1 cellular context compared by ENCODE assay signal in genomic region chr14:56219666-56220413, GRCh38.
TF ChIP-seq lines count a peak whose summit lies in the region.

No MANE protein-coding gene starts in this region.

TF ChIP-seq in K562, 482 proteins besides CTCF, POLR2A, EP300 and RAD21 (continued from another document and continues in another):
- TF ChIP-seq ZNF395 (CRISPR knock-in tag; IDR thresholded peaks at IDR 0.05), result peak; percentile 54; the same call in 1 of the 2 replicates
- peak; percentile 80 for TF ChIP-seq SMARCC2 (IDR thresholded peaks at IDR 0.05; ENCODE audit: low read depth)
- no peak for TF ChIP-seq NR2F6 (CRISPR knock-in tag; IDR thresholded peaks at IDR 0.05)
- TF ChIP-seq, protein P1, sequence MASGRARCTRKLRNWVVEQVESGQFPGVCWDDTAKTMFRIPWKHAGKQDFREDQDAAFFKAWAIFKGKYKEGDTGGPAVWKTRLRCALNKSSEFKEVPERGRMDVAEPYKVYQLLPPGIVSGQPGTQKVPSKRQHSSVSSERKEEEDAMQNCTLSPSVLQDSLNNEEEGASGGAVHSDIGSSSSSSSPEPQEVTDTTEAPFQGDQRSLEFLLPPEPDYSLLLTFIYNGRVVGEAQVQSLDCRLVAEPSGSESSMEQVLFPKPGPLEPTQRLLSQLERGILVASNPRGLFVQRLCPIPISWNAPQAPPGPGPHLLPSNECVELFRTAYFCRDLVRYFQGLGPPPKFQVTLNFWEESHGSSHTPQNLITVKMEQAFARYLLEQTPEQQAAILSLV (tag; IDR thresholded peaks at IDR 0.05), result no peak
- TF ChIP-seq ZNF263 (CRISPR knock-in tag; IDR thresholded peaks at IDR 0.05; ENCODE audit: borderline replicate concordance), result no peak
- TF ChIP-seq NBN (IDR thresholded peaks at IDR 0.05; ENCODE audit: low read depth), result peak; percentile 49; the same call in 1 of the 2 replicates
- TF ChIP-seq, protein P2, sequence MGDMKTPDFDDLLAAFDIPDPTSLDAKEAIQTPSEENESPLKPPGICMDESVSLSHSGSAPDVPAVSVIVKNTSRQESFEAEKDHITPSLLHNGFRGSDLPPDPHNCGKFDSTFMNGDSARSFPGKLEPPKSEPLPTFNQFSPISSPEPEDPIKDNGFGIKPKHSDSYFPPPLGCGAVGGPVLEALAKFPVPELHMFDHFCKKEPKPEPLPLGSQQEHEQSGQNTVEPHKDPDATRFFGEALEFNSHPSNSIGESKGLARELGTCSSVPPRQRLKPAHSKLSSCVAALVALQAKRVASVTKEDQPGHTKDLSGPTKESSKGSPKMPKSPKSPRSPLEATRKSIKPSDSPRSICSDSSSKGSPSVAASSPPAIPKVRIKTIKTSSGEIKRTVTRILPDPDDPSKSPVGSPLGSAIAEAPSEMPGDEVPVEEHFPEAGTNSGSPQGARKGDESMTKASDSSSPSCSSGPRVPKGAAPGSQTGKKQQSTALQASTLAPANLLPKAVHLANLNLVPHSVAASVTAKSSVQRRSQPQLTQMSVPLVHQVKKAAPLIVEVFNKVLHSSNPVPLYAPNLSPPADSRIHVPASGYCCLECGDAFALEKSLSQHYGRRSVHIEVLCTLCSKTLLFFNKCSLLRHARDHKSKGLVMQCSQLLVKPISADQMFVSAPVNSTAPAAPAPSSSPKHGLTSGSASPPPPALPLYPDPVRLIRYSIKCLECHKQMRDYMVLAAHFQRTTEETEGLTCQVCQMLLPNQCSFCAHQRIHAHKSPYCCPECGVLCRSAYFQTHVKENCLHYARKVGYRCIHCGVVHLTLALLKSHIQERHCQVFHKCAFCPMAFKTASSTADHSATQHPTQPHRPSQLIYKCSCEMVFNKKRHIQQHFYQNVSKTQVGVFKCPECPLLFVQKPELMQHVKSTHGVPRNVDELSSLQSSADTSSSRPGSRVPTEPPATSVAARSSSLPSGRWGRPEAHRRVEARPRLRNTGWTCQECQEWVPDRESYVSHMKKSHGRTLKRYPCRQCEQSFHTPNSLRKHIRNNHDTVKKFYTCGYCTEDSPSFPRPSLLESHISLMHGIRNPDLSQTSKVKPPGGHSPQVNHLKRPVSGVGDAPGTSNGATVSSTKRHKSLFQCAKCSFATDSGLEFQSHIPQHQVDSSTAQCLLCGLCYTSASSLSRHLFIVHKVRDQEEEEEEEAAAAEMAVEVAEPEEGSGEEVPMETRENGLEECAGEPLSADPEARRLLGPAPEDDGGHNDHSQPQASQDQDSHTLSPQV (IDR thresholded peaks at IDR 0.05), result peak; percentile 71; the same call in 1 of the 2 replicates
- TF ChIP-seq, protein P3, sequence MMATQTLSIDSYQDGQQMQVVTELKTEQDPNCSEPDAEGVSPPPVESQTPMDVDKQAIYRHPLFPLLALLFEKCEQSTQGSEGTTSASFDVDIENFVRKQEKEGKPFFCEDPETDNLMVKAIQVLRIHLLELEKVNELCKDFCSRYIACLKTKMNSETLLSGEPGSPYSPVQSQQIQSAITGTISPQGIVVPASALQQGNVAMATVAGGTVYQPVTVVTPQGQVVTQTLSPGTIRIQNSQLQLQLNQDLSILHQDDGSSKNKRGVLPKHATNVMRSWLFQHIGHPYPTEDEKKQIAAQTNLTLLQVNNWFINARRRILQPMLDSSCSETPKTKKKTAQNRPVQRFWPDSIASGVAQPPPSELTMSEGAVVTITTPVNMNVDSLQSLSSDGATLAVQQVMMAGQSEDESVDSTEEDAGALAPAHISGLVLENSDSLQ (IDR thresholded peaks at IDR 0.05), result peak; percentile 84
- no peak for TF ChIP-seq ZKSCAN8 (CRISPR knock-in tag; IDR thresholded peaks at IDR 0.05)
- TF ChIP-seq ZEB2 (IDR thresholded peaks at IDR 0.05), result peak; percentile 92
- TF ChIP-seq, protein P4, sequence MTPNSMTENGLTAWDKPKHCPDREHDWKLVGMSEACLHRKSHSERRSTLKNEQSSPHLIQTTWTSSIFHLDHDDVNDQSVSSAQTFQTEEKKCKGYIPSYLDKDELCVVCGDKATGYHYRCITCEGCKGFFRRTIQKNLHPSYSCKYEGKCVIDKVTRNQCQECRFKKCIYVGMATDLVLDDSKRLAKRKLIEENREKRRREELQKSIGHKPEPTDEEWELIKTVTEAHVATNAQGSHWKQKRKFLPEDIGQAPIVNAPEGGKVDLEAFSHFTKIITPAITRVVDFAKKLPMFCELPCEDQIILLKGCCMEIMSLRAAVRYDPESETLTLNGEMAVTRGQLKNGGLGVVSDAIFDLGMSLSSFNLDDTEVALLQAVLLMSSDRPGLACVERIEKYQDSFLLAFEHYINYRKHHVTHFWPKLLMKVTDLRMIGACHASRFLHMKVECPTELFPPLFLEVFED (CRISPR knock-in tag; conservative IDR thresholded peaks at IDR 0.05), result no peak
- TF ChIP-seq, protein P5, sequence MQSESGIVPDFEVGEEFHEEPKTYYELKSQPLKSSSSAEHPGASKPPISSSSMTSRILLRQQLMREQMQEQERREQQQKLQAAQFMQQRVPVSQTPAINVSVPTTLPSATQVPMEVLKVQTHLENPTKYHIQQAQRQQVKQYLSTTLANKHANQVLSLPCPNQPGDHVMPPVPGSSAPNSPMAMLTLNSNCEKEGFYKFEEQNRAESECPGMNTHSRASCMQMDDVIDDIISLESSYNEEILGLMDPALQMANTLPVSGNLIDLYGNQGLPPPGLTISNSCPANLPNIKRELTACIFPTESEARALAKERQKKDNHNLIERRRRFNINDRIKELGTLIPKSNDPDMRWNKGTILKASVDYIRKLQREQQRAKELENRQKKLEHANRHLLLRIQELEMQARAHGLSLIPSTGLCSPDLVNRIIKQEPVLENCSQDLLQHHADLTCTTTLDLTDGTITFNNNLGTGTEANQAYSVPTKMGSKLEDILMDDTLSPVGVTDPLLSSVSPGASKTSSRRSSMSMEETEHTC (IDR thresholded peaks at IDR 0.05), result no peak
- TF ChIP-seq CREBBP (IDR thresholded peaks at IDR 0.05; ENCODE audit: low read depth, low read length), result no peak
- TF ChIP-seq ATF7 (IDR thresholded peaks at IDR 0.05), result peak; percentile 64
- no peak for TF ChIP-seq ARHGAP35 (IDR thresholded peaks at IDR 0.05; ENCODE audit: partially characterized antibody)
- peak; percentile 62 for TF ChIP-seq GABPA (tag; conservative IDR thresholded peaks at IDR 0.05; ENCODE audit: low read depth)
- peak; percentile 56; the same call in 1 of the 2 replicates for TF ChIP-seq PML (IDR thresholded peaks at IDR 0.05; ENCODE audit: low read length)
- TF ChIP-seq RAD51 (IDR thresholded peaks at IDR 0.05; ENCODE audit: borderline replicate concordance, low read depth), result peak; percentile 30; the same call in 1 of the 2 replicates
- TF ChIP-seq GATAD2B (IDR thresholded peaks at IDR 0.05; ENCODE audit: borderline replicate concordance), result no peak
- TF ChIP-seq, protein P6, sequence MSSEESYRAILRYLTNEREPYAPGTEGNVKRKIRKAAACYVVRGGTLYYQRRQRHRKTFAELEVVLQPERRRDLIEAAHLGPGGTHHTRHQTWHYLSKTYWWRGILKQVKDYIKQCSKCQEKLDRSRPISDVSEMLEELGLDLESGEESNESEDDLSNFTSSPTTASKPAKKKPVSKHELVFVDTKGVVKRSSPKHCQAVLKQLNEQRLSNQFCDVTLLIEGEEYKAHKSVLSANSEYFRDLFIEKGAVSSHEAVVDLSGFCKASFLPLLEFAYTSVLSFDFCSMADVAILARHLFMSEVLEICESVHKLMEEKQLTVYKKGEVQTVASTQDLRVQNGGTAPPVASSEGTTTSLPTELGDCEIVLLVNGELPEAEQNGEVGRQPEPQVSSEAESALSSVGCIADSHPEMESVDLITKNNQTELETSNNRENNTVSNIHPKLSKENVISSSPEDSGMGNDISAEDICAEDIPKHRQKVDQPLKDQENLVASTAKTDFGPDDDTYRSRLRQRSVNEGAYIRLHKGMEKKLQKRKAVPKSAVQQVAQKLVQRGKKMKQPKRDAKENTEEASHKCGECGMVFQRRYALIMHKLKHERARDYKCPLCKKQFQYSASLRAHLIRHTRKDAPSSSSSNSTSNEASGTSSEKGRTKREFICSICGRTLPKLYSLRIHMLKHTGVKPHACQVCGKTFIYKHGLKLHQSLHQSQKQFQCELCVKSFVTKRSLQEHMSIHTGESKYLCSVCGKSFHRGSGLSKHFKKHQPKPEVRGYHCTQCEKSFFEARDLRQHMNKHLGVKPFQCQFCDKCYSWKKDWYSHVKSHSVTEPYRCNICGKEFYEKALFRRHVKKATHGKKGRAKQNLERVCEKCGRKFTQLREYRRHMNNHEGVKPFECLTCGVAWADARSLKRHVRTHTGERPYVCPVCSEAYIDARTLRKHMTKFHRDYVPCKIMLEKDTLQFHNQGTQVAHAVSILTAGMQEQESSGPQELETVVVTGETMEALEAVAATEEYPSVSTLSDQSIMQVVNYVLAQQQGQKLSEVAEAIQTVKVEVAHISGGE (CRISPR knock-in tag; IDR thresholded peaks at IDR 0.05), result peak in 1 of 3 experiments; percentile 57; a peak in 1 of 6 replicates
- TF ChIP-seq MYC (IDR thresholded peaks at IDR 0.05; ENCODE audit: low read depth, low read length), result peak; percentile 46; the same call in 1 of the 2 replicates
- TF ChIP-seq MYC (CRISPR knock-in tag; IDR thresholded peaks at IDR 0.05; ENCODE audit: borderline replicate concordance, low read depth), result no peak
- no peak for TF ChIP-seq ETS1 (conservative IDR thresholded peaks at IDR 0.05; ENCODE audit: control insufficient read depth, low read depth, low read length)
- TF ChIP-seq CLOCK (CRISPR knock-in tag; IDR thresholded peaks at IDR 0.05; ENCODE audit: borderline replicate concordance), result no peak
- TF ChIP-seq TAL1 (IDR thresholded peaks at IDR 0.05), result peak; percentile 90
- TF ChIP-seq NFE2L1 (tag; IDR thresholded peaks at IDR 0.05; ENCODE audit: borderline replicate concordance, low read depth), result 0 out of 2 replicates have a peak, but pooled peaks have one; percentile 36
- TF ChIP-seq NFATC3 (IDR thresholded peaks at IDR 0.05), result peak; percentile 83
- TF ChIP-seq FOXJ2 (tag; IDR thresholded peaks at IDR 0.05), result peak; percentile 47; the same call in 1 of the 2 replicates
- no peak for TF ChIP-seq MCM2 (IDR thresholded peaks at IDR 0.05; ENCODE audit: low read depth)
- TF ChIP-seq RNF2 (IDR thresholded peaks at IDR 0.05), result peak; percentile 72
- TF ChIP-seq ZNF347 (CRISPR knock-in tag; IDR thresholded peaks at IDR 0.05; ENCODE audit: low read depth), result no peak
- TF ChIP-seq MTA2 (IDR thresholded peaks at IDR 0.05; ENCODE audit: low read depth), result peak; percentile 81
- TF ChIP-seq PTRF (tag; IDR thresholded peaks at IDR 0.05), result no peak
- TF ChIP-seq NFIX (CRISPR knock-in tag; IDR thresholded peaks at IDR 0.05; ENCODE audit: low read depth), result no peak
- TF ChIP-seq RBM34 (IDR thresholded peaks at IDR 0.05; ENCODE audit: borderline replicate concordance, insufficient read depth, low read length), result no peak
- no peak for TF ChIP-seq ZBTB5 (IDR thresholded peaks at IDR 0.05)
- TF ChIP-seq, protein P7, sequence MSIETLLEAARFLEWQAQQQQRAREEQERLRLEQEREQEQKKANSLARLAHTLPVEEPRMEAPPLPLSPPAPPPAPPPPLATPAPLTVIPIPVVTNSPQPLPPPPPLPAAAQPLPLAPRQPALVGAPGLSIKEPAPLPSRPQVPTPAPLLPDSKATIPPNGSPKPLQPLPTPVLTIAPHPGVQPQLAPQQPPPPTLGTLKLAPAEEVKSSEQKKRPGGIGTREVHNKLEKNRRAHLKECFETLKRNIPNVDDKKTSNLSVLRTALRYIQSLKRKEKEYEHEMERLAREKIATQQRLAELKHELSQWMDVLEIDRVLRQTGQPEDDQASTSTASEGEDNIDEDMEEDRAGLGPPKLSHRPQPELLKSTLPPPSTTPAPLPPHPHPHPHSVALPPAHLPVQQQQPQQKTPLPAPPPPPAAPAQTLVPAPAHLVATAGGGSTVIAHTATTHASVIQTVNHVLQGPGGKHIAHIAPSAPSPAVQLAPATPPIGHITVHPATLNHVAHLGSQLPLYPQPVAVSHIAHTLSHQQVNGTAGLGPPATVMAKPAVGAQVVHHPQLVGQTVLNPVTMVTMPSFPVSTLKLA (conservative IDR thresholded peaks at IDR 0.05), result peak in 1 of 2 experiments; percentile 64; a peak in 2 of 4 replicates
